Comparison of ENCODE assay signal across 22 cellular contexts in the genomic region with DNA sequence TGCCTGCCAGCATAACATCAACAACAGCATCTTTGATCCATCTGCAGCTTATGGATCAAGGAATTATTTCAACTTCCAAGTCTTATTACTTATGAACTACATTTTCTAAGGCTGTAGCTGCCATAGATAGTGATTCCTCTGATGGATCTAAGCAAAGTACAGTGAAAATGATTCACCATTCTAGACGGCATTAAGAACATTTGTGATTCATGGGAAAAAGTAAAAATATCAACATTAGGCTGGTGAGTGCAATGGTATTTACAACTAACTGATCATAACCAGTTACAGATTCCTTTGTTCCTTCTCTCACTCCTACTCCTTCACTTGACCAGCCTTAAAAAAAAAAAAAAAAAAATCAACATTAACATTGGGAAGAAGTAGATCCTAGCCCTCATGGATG. TPM values are rescaled to one million over a fixed set of nuclear protein-coding genes. Genes with fewer than 3 reads are reported as not detected.
"Had no signal": no experiment of that assay in that cellular context is flagged by ENCODE, and none has a peak within 500 bp of the region (broad histone marks: within the 10 kb centered on the region; RNA-seq: fewer than 3 reads in every experiment).

No MANE protein-coding gene starts in this region.

- H3K27ac ChIP-seq: body of pancreas, tibial nerve had no signal

- H3K27me3 Mint-ChIP-seq: activated T-helper 17 cell treated with anti-CD3 and anti-CD28 coated beads, Interleukin-2, amount 50 U/mL, for 72 hours; stimulated activated naive B cell treated with anti-CD40 and anti-IgM and Interleukin-4, amounts not matched to agents 10 μg/mL and 1 μg/mL and 100 μg/mL, for 72 hours had no signal

- H3K36me3 ChIP-seq: tibial nerve had no signal

- ATAC-seq: activated T-helper 17 cell treated with anti-CD3 and anti-CD28 coated beads, Interleukin-2, amount 50 U/mL, for 72 hours; body of pancreas; left lobe of liver; SK-N-SH treated with all-trans-retinoic acid at 6 μM for 48 hours; stimulated activated naive B cell treated with anti-CD40 and anti-IgM and Interleukin-4, amounts not matched to agents 10 μg/mL and 1 μg/mL and 100 μg/mL, for 72 hours had no signal

- H3K9me3 Mint-ChIP-seq: activated naive CD4-positive, alpha-beta T cell treated with anti-CD3 and anti-CD28 coated beads for 36 hours; activated T-helper 17 cell treated with anti-CD3 and anti-CD28 coated beads, Interleukin-2, amount 50 U/mL, for 72 hours; mesothelial cell of epicardium; nephron progenitor cell; stimulated activated naive B cell treated with anti-CD40 and anti-IgM and Interleukin-4, amounts not matched to agents 10 μg/mL and 1 μg/mL and 100 μg/mL, for 72 hours had no signal

- H3K4me3 ChIP-seq: body of pancreas, lung, tibial nerve had no signal

- DNase-seq: activated CD4-positive, alpha-beta T cell treated with anti-CD3 and anti-CD28 coated beads, Interleukin-2, amount 50 U/mL, for 1 hour; activated CD4-positive, CD25-positive, alpha-beta regulatory T cell treated with anti-CD3 and anti-CD28 coated beads, Interleukin-2, amount 50 U/mL, for 72 hours; activated naive CD4-positive, alpha-beta T cell treated with anti-CD3 and anti-CD28 coated beads for 36 hours; body of pancreas; head of caudate nucleus; nephron progenitor cell; retina; stimulated activated naive B cell treated with anti-CD40 and anti-IgM and Interleukin-4, amounts not matched to agents 10 μg/mL and 1 μg/mL and 100 μg/mL, for 72 hours; substantia nigra; T-helper 1 cell; T1000 had no signal

- H3K4me3 Mint-ChIP-seq: activated naive CD4-positive, alpha-beta T cell treated with anti-CD3 and anti-CD28 coated beads for 36 hours; activated T-helper 17 cell treated with anti-CD3 and anti-CD28 coated beads, Interleukin-2, amount 50 U/mL, for 72 hours; mesothelial cell of epicardium; nephron progenitor cell had no signal

- H3K27ac Mint-ChIP-seq: activated naive CD4-positive, alpha-beta T cell treated with anti-CD3 and anti-CD28 coated beads for 36 hours; activated T-helper 17 cell treated with anti-CD3 and anti-CD28 coated beads, Interleukin-2, amount 50 U/mL, for 72 hours; mesothelial cell of epicardium; nephron progenitor cell; stimulated activated naive B cell treated with anti-CD40 and anti-IgM and Interleukin-4, amounts not matched to agents 10 μg/mL and 1 μg/mL and 100 μg/mL, for 72 hours had no signal

- H3K9me3 ChIP-seq: body of pancreas, tibial nerve had no signal

- H3K27me3 ChIP-seq: body of pancreas, tibial nerve had no signal

RNA-seq across cellular contexts. Expression of gene NUTM1, which starts 28.6 kb away (rescaled TPM):
- total RNA-seq: activated CD8-positive, alpha-beta memory T cell treated with anti-CD3 and anti-CD28 coated beads for 36 hours; activated T-helper 17 cell treated with anti-CD3 and anti-CD28 coated beads, Interleukin-2, amount 50 U/mL, for 72 hours; body of pancreas; cardiac septum; dermis microvascular lymphatic vessel endothelial cell; left lobe of liver; lung; mesothelial cell of epicardium; omental fat pad; posterior vena cava; tibial nerve had no signal
